Comparison of ENCODE assay signal across 19 cellular contexts in genomic region chr19:32450217-32450616, GRCh38.
"Had no signal": no experiment of that assay in that cellular context is flagged by ENCODE, and none has a peak within 500 bp of the region (broad histone marks: within the 10 kb centered on the region; RNA-seq: fewer than 3 reads in every experiment).

No MANE protein-coding gene starts in this region.

- H3K36me3 ChIP-seq: prostate gland, right atrium auricular region, vagina had no signal

- ATAC-seq: activated CD4-positive, CD25-positive, alpha-beta regulatory T cell treated with anti-CD3 and anti-CD28 coated beads, Interleukin-2, amount 50 U/mL, for 24 hours; heart right ventricle; naive thymus-derived CD8-positive, alpha-beta T cell; stimulated activated naive CD8-positive, alpha-beta T cell treated with anti-CD3 and anti-CD28 coated beads, Interleukin-15, amount 100 ng/mL, for 72 hours had no signal

- DNase-seq: activated CD4-positive, alpha-beta T cell treated with anti-CD3 and anti-CD28 coated beads, Interleukin-2, amount 50 U/mL, for 1 hour; activated CD8-positive, alpha-beta memory T cell treated with anti-CD3 and anti-CD28 coated beads for 24 hours; activated CD8-positive, alpha-beta memory T cell treated with anti-CD3 and anti-CD28 coated beads, Interleukin-2, amount 50 U/mL, for 48 hours; activated effector memory CD4-positive, alpha-beta T cell treated with anti-CD3 and anti-CD28 coated beads, Interleukin-2, amount 50 U/mL, for 16 hours; activated T-cell treated with anti-CD3 and anti-CD28 coated beads, Interleukin-2, amount 50 U/mL, for 48 hours; amygdala; dorsolateral prefrontal cortex; heart right ventricle; immature natural killer cell; mesendoderm; naive thymus-derived CD8-positive, alpha-beta T cell; stimulated activated CD4-positive, alpha-beta T cell treated with anti-CD3 and anti-CD28 coated beads, Interleukin-15, amount 100 ng/mL, for 24 hours; stimulated activated CD4-positive, alpha-beta T cell treated with anti-CD3 and anti-CD28 coated beads, Interleukin-2, amount 100 ng/mL, for 48 hours; stimulated activated naive CD8-positive, alpha-beta T cell treated with anti-CD3 and anti-CD28 coated beads, Interleukin-15, amount 100 ng/mL, for 72 hours; trophoblast cell had no signal

- H3K27ac ChIP-seq: dorsolateral prefrontal cortex, heart right ventricle, prostate gland, right atrium auricular region, vagina had no signal

- H3K4me1 ChIP-seq: heart right ventricle, prostate gland, right atrium auricular region, vagina had no signal

- H3K4me3 ChIP-seq: dorsolateral prefrontal cortex, heart right ventricle, prostate gland, right atrium auricular region, vagina had no signal

- H3K9me3 ChIP-seq: heart right ventricle, prostate gland, right atrium auricular region, vagina had no signal

- H3K27me3 ChIP-seq: dorsolateral prefrontal cortex, heart right ventricle, right atrium auricular region, vagina had no signal
